ENCODE assay signal across 31 cellular contexts in the genomic region with DNA sequence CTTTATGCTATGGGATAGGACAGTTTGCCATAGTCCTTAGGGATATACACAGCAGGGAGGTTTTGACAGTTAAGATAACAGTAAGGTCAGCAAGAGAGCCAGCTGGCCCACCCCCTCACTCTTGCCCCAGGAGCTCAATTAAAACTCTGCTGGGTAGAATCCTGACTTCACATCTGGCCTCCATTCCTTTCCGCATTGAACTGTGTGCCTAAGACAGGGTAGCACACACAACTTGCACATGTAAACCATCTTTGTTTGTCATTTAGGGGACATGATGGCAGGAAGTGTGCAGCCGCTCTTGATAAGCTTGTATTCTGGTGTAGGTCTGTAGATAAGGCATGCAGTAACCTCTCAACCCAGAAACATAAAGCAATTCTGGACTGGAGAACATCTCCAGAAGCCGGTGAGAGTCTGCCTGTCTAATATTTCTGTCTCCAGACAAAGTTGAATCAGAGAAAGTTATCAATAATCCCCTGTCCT. TPM values are rescaled to one million over a fixed set of nuclear protein-coding genes. Genes with fewer than 3 reads are reported as not detected.
DNase-seq lines count a peak whose midpoint lies in the region; ATAC-seq and TF ChIP-seq lines count a peak whose summit lies in the region.
"Had no signal": no experiment of that assay in that cellular context is flagged by ENCODE, and none has a peak within 500 bp of the region (broad histone marks: within the 10 kb centered on the region; RNA-seq: fewer than 3 reads in every experiment).

No MANE protein-coding gene starts in this region.

- no peak overlapping the region for H3K27ac ChIP-seq in smooth muscle cell (ENCODE audit: low read depth)
- H3K27ac ChIP-seq: 22Rv1; BLaER1 treated with 17β-estradiol and CSF1 and Interleukin-3, amounts not matched to agents 10 nM and 100 nM; epithelial cell of prostate; neutrophil; prostate gland; SJSA1 had no signal

- H3K79me2 ChIP-seq in smooth muscle cell (ENCODE audit: low read depth), result peaks cover 72% of the 10 kb centered on the region

- no peaks in the 10 kb centered on the region for H3K36me3 ChIP-seq in smooth muscle cell (ENCODE audit: low read depth)
- H3K36me3 ChIP-seq: prostate gland, sigmoid colon had no signal

- intact Hi-C loops in activated CD4-positive, alpha-beta T cell treated with anti-CD3 and anti-CD28 coated beads for 36 hours (cut with DNase I, micrococcal nuclease), result loop anchor here in 1 of 2 experiments (5.0 kb wide), 1 partner anchor 44 kb away; no protein-coding TSS in a partner anchor

- H3K4me2 ChIP-seq in smooth muscle cell, result peak overlapping the region; percentile 9

- no peak for TF ChIP-seq POLR2A in erythroblast (IDR thresholded peaks at IDR 0.05; ENCODE audit: low read length)

- no peak overlapping the region for H3K4me3 ChIP-seq in smooth muscle cell
- H3K4me3 ChIP-seq: BLaER1 treated with 17β-estradiol and CSF1 and Interleukin-3, amounts not matched to agents 10 nM and 100 nM; body of pancreas; prostate gland; sigmoid colon; SJSA1 had no signal

- H3K27me3 Mint-ChIP-seq in activated CD4-positive, alpha-beta T cell treated with anti-CD3 and anti-CD28 coated beads for 36 hours, result no peaks in the 10 kb centered on the region
- no peaks in the 10 kb centered on the region for H3K27me3 Mint-ChIP-seq in WTC11 (ENCODE audit: low read depth)
- no peaks in the 10 kb centered on the region for H3K27me3 Mint-ChIP-seq in stimulated activated naive CD8-positive, alpha-beta T cell treated with anti-CD3 and anti-CD28 coated beads, Interleukin-15, amount 100 ng/mL, for 72 hours
- H3K27me3 Mint-ChIP-seq: activated CD4-positive, alpha-beta memory T cell treated with anti-CD3 and anti-CD28 coated beads for 36 hours had no signal

- no peaks in the 10 kb centered on the region for H3K27me3 ChIP-seq in smooth muscle cell (ENCODE audit: low read depth)
- H3K27me3 ChIP-seq: BLaER1 treated with 17β-estradiol and CSF1 and Interleukin-3, amounts not matched to agents 10 nM and 100 nM; body of pancreas; neutrophil; sigmoid colon; SJSA1 had no signal

- peaks cover 82% of the 10 kb centered on the region for H4K20me1 ChIP-seq in smooth muscle cell (ENCODE audit: low read depth)

- WGBS in smooth muscle cell (ENCODE audit: low lambda C conversion rate), result 51% methylated on average over 3 of the region's 3 CpGs

- no peak overlapping the region for H3K4me3 Mint-ChIP-seq in activated CD4-positive, alpha-beta T cell treated with anti-CD3 and anti-CD28 coated beads for 36 hours
- no peak overlapping the region for H3K4me3 Mint-ChIP-seq in WTC11
- H3K4me3 Mint-ChIP-seq in stimulated activated naive CD8-positive, alpha-beta T cell treated with anti-CD3 and anti-CD28 coated beads, Interleukin-15, amount 100 ng/mL, for 72 hours, result no peak overlapping the region
- H3K4me3 Mint-ChIP-seq: activated CD4-positive, alpha-beta memory T cell treated with anti-CD3 and anti-CD28 coated beads for 36 hours; activated T-cell treated with anti-CD3 and anti-CD28 coated beads, Interleukin-2, amount 50 U/mL, for 72 hours had no signal

- H3K9ac ChIP-seq in smooth muscle cell (ENCODE audit: low read depth), result no peak overlapping the region

- POLR2A ChIA-PET in activated CD4-positive, alpha-beta T cell treated with anti-CD3 and anti-CD28 coated beads for 36 hours (lab: Charles Lee), result no interaction called here
- POLR2A ChIA-PET in WTC11 (lab: Charles Lee), result no interaction called here

- H3K9me3 Mint-ChIP-seq in activated CD4-positive, alpha-beta T cell treated with anti-CD3 and anti-CD28 coated beads for 36 hours (ENCODE audit: low read depth), result no peaks in the 10 kb centered on the region
- H3K9me3 Mint-ChIP-seq in WTC11, result no peaks in the 10 kb centered on the region
- no peaks in the 10 kb centered on the region for H3K9me3 Mint-ChIP-seq in stimulated activated naive CD8-positive, alpha-beta T cell treated with anti-CD3 and anti-CD28 coated beads, Interleukin-15, amount 100 ng/mL, for 72 hours
- H3K9me3 Mint-ChIP-seq: activated CD4-positive, alpha-beta memory T cell treated with anti-CD3 and anti-CD28 coated beads for 36 hours; activated T-cell treated with anti-CD3 and anti-CD28 coated beads, Interleukin-2, amount 50 U/mL, for 72 hours had no signal

- H3K4me1 Mint-ChIP-seq in activated CD4-positive, alpha-beta T cell treated with anti-CD3 and anti-CD28 coated beads for 36 hours, result peaks cover 66% of the 10 kb centered on the region
- peaks cover 45% of the 10 kb centered on the region for H3K4me1 Mint-ChIP-seq in WTC11
- peaks cover 78% of the 10 kb centered on the region for H3K4me1 Mint-ChIP-seq in stimulated activated naive CD8-positive, alpha-beta T cell treated with anti-CD3 and anti-CD28 coated beads, Interleukin-15, amount 100 ng/mL, for 72 hours

- H2AFZ ChIP-seq in smooth muscle cell (ENCODE audit: low read depth), result no peak overlapping the region

- no peaks in the 10 kb centered on the region for H3K9me3 ChIP-seq in smooth muscle cell (replicated peaks; ENCODE audit: low read depth)
- H3K9me3 ChIP-seq: BLaER1 treated with 17β-estradiol and CSF1 and Interleukin-3, amounts not matched to agents 10 nM and 100 nM; body of pancreas; neutrophil; prostate gland; sigmoid colon; SJSA1 had no signal

- CTCF ChIA-PET in activated CD4-positive, alpha-beta T cell treated with anti-CD3 and anti-CD28 coated beads for 36 hours (lab: Charles Lee), result interaction anchor here (0.8 kb wide), 2 partner anchors 11 to 15 kb away, joined by 3 read pairs; no protein-coding TSS in a partner anchor
- CTCF ChIA-PET in WTC11 (lab: Charles Lee), result interaction anchor here (0.5 to 1.8 kb wide), 5 partner anchors 11 to 194 kb away, joined by 3 to 4 read pairs (median 3); no protein-coding TSS in a partner anchor

- H3K27ac Mint-ChIP-seq in activated CD4-positive, alpha-beta T cell treated with anti-CD3 and anti-CD28 coated beads for 36 hours, result peak overlapping the region; percentile 26
- 0 out of 2 replicates have a peak overlapping the region, but pooled peaks have one; percentile 24 for H3K27ac Mint-ChIP-seq in WTC11
- H3K27ac Mint-ChIP-seq in stimulated activated naive CD8-positive, alpha-beta T cell treated with anti-CD3 and anti-CD28 coated beads, Interleukin-15, amount 100 ng/mL, for 72 hours, result no peak overlapping the region
- H3K27ac Mint-ChIP-seq: activated CD4-positive, alpha-beta memory T cell treated with anti-CD3 and anti-CD28 coated beads for 36 hours; activated T-cell treated with anti-CD3 and anti-CD28 coated beads, Interleukin-2, amount 50 U/mL, for 72 hours had no signal

- DNase-seq in activated CD4-positive, alpha-beta T cell treated with anti-CD3 and anti-CD28 coated beads for 36 hours, result no peak
- no peak for DNase-seq in activated CD4-positive, alpha-beta T cell treated with anti-CD3 and anti-CD28 coated beads for 48 hours
- DNase-seq in WTC11 (ENCODE audit: low spot score) (no peak), erythroblast (lab: John Stamatoyannopoulos, UW) (peak; percentile 62 to 83), smooth muscle cell (lab: John Stamatoyannopoulos, UW; ENCODE audit: unreplicated experiment) (no peak), T-helper 1 cell (no peak)
- no peak for DNase-seq in stimulated activated naive CD8-positive, alpha-beta T cell treated with anti-CD3 and anti-CD28 coated beads, Interleukin-15, amount 100 ng/mL, for 72 hours
- DNase-seq in stimulated activated CD4-positive, alpha-beta T cell treated with anti-CD3 and anti-CD28 coated beads, Interleukin-1b, Interleukin-23, amount 100 ng/mL, for 48 hours, result no peak
- DNase-seq: activated CD4-positive, alpha-beta memory T cell treated with anti-CD3 and anti-CD28 coated beads for 36 hours; activated T-cell treated with anti-CD3 and anti-CD28 coated beads, Interleukin-2, amount 50 U/mL, for 72 hours; body of pancreas; DND-41; NCI-H1092; NCI-H1694; NCI-H446 treated with DMSO at 0.1 percent for 48 hours; NCI-H774; sigmoid colon; stimulated activated CD4-positive, alpha-beta T cell treated with anti-CD3 and anti-CD28 coated beads, Interleukin-4, amount 100 ng/mL, for 4 hours had no signal

- no peaks in the 10 kb centered on the region for H3K36me3 Mint-ChIP-seq in activated CD4-positive, alpha-beta T cell treated with anti-CD3 and anti-CD28 coated beads for 36 hours (ENCODE audit: low read depth)
- H3K36me3 Mint-ChIP-seq in WTC11, result no peaks in the 10 kb centered on the region

- ATAC-seq in activated CD4-positive, alpha-beta T cell treated with anti-CD3 and anti-CD28 coated beads for 36 hours, result no peak
- ATAC-seq in WTC11, result no peak
- ATAC-seq in stimulated activated naive CD8-positive, alpha-beta T cell treated with anti-CD3 and anti-CD28 coated beads, Interleukin-15, amount 100 ng/mL, for 72 hours, result no peak
- ATAC-seq: activated CD4-positive, CD25-positive, alpha-beta regulatory T cell treated with anti-CD3 and anti-CD28 coated beads, Interleukin-2, amount 50 U/mL, for 24 hours; activated T-cell treated with anti-CD3 and anti-CD28 coated beads, Interleukin-2, amount 50 U/mL, for 72 hours; body of pancreas; left lobe of liver had no signal

- TF ChIP-seq CTCF in WTC11 (IDR thresholded peaks at IDR 0.05), result no peak
- no peak for TF ChIP-seq CTCF in smooth muscle cell (IDR thresholded peaks at IDR 0.05; ENCODE audit: borderline replicate concordance, insufficient read depth, poor library complexity, severe bottlenecking)

- peaks cover 25% of the 10 kb centered on the region for H3F3A ChIP-seq in smooth muscle cell (ENCODE audit: low read depth)

- peaks cover 9% of the 10 kb centered on the region for H3K4me1 ChIP-seq in smooth muscle cell (ENCODE audit: low read depth)
- H3K4me1 ChIP-seq: prostate gland had no signal

TF ChIP-seq in WTC11, 78 proteins besides CTCF, POLR2A, EP300 and RAD21 (continues in another document):
- no peak for TF ChIP-seq RORB (CRISPR knock-in tag; IDR thresholded peaks at IDR 0.05)
- TF ChIP-seq NR2C2 (CRISPR knock-in tag; IDR thresholded peaks at IDR 0.05), result no peak
- TF ChIP-seq, protein P1, sequence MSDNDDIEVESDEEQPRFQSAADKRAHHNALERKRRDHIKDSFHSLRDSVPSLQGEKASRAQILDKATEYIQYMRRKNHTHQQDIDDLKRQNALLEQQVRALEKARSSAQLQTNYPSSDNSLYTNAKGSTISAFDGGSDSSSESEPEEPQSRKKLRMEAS (CRISPR knock-in tag; IDR thresholded peaks at IDR 0.05), result no peak

RNA-seq across cellular contexts. Expression of a gene that starts 5.2 kb away (rescaled TPM):
- total RNA-seq in activated CD4-positive, alpha-beta T cell treated with anti-CD3 and anti-CD28 coated beads for 36 hours, result 10 to 100 TPM; 48.2 to 57.7 TPM
- 92.1 to 105 TPM (median 96.2 TPM) in 3 replicates for total RNA-seq in WTC11 (2021)
- 25.3 and 26.6 TPM in 2 replicates for total RNA-seq in smooth muscle cell
- polyA plus RNA-seq in smooth muscle cell, result 26.8 and 40.3 TPM in 2 replicates

RNA-seq across cellular contexts. Expression of a gene that starts 31.4 kb away (rescaled TPM):
- 10 to 100 TPM; 12.3 to 14.1 TPM for total RNA-seq in activated CD4-positive, alpha-beta T cell treated with anti-CD3 and anti-CD28 coated beads for 36 hours
- total RNA-seq in WTC11 (2021) (51.3 to 64.9 TPM (median 52.1 TPM) in 3 replicates), smooth muscle cell (19.9 and 20.3 TPM in 2 replicates)
- 9.9 and 26.4 TPM in 2 replicates for polyA plus RNA-seq in smooth muscle cell

RNA-seq across cellular contexts. Expression of a gene that starts 42.4 kb away (rescaled TPM):
- 100 to 1,000 TPM; 111 to 155 TPM for total RNA-seq in activated CD4-positive, alpha-beta T cell treated with anti-CD3 and anti-CD28 coated beads for 36 hours
- total RNA-seq in WTC11 (2021) (294 to 305 TPM (median 296 TPM) in 3 replicates), smooth muscle cell (139 and 162 TPM in 2 replicates)
- polyA plus RNA-seq in smooth muscle cell, result 434 and 438 TPM in 2 replicates

RNA-seq across cellular contexts. Expression of a gene that starts 49.6 kb away (rescaled TPM):
- total RNA-seq in activated CD4-positive, alpha-beta T cell treated with anti-CD3 and anti-CD28 coated beads for 36 hours, result not detected
- total RNA-seq in WTC11 (2021) (0.41 to 0.44 TPM in 2 of 3 replicates, not detected in the other), smooth muscle cell (not detected in 2 replicates)
- polyA plus RNA-seq in smooth muscle cell, result 0.82 and 0.89 TPM in 2 replicates
- total RNA-seq: activated CD4-positive, alpha-beta memory T cell treated with anti-CD3 and anti-CD28 coated beads for 36 hours; activated T-cell treated with anti-CD3 and anti-CD28 coated beads, Interleukin-2, amount 50 U/mL, for 72 hours; body of pancreas; cerebellum; glomerular endothelial cell; mesenteric fat pad; myocyte; prostate gland; RPMI7951; sigmoid colon; SJSA1 had no signal

Comparison
In these comparisons a context has a peak if more than half of its experiments do, and no peak if none do; other contexts are left out.
1. DNase-seq: peak in erythroblast (2 of 2); none in activated CD4-positive, alpha-beta T cell treated with anti-CD3 and anti-CD28 coated beads for 36 hours (single experiment), activated CD4-positive, alpha-beta T cell treated with anti-CD3 and anti-CD28 coated beads for 48 hours (single experiment), WTC11 (single experiment), smooth muscle cell (single experiment), stimulated activated naive CD8-positive, alpha-beta T cell treated with anti-CD3 and anti-CD28 coated beads, Interleukin-15, amount 100 ng/mL, for 72 hours (0 of 2), stimulated activated CD4-positive, alpha-beta T cell treated with anti-CD3 and anti-CD28 coated beads, Interleukin-1b, Interleukin-23, amount 100 ng/mL, for 48 hours (single experiment) and T-helper 1 cell (0 of 5).
2. H3K27ac Mint-ChIP-seq: peak in activated CD4-positive, alpha-beta T cell treated with anti-CD3 and anti-CD28 coated beads for 36 hours (single experiment) and WTC11 (single experiment); none in stimulated activated naive CD8-positive, alpha-beta T cell treated with anti-CD3 and anti-CD28 coated beads, Interleukin-15, amount 100 ng/mL, for 72 hours (0 of 2).